Comparison of ENCODE assay signal across 9 cellular contexts in the genomic region with DNA sequence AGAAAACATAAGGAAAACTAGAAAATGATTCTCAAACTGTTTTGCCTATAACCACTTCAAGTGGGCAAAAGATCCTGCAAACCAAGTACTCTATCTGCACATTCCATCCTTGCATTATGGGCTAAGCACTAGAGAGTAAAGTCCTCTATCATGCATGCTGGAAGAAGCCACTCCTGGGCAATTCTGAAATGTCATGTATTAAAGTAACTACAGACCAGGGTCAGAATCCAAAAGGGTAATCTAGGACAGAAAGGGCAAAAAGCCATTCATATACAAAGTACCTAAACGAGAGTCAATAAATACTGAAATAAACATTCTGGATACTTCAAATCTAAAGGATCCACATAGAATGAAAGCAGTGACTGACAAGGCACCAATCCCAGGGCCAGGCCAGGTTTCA. TPM values are rescaled to one million over a fixed set of nuclear protein-coding genes. Genes with fewer than 3 reads are reported as not detected.
A peak's percentile ranks its signal among the peaks of the same experiment; 100 is the strongest.
DNase-seq lines count a peak whose midpoint lies in the region; ATAC-seq and TF ChIP-seq lines count a peak whose summit lies in the region.
"Had no signal": no experiment of that assay in that cellular context is flagged by ENCODE, and none has a peak within 500 bp of the region (broad histone marks: within the 10 kb centered on the region; RNA-seq: fewer than 3 reads in every experiment).

No MANE protein-coding gene starts in this region.

- peaks cover 21% of the 10 kb centered on the region for H3K9me3 Mint-ChIP-seq in mesothelial cell of epicardium

- H3K27ac Mint-ChIP-seq in mesothelial cell of epicardium: peak overlapping the region; percentile 90

- no peaks in the 10 kb centered on the region for H3K27me3 Mint-ChIP-seq in mesothelial cell of epicardium (ENCODE audit: low read depth)

- peaks cover 18% of the 10 kb centered on the region for H3K4me1 Mint-ChIP-seq in mesothelial cell of epicardium

- H3K27ac ChIP-seq in left ventricle myocardium inferior (replicated peaks): peak overlapping the region; percentile 88
- H3K27ac ChIP-seq in aorta (ENCODE audit: low read depth in 1 of 2, low read length in 2 of 2): no peak overlapping the region

- H3K4me1 ChIP-seq in left ventricle myocardium inferior (peaks cover 7% of the 10 kb centered on the region), aorta (ENCODE audit: control insufficient read depth in 1 of 2, insufficient read depth in 2 of 2, low read length in 2 of 2) (no peaks in the 10 kb centered on the region)

- peaks cover under 1% of the 10 kb centered on the region for H3K36me3 ChIP-seq in left ventricle myocardium inferior
- H3K36me3 ChIP-seq in aorta (ENCODE audit: control insufficient read depth in 1 of 2, insufficient read depth in 2 of 2, low read length in 1 of 2): no peaks in the 10 kb centered on the region

- H3K27me3 ChIP-seq in left ventricle myocardium inferior (ENCODE audit: low read depth): no peaks in the 10 kb centered on the region
- no peaks in the 10 kb centered on the region for H3K27me3 ChIP-seq in aorta (ENCODE audit: control insufficient read depth in 1 of 2, insufficient read depth in 2 of 2, low read length in 1 of 2)

- H3K4me3 Mint-ChIP-seq in mesothelial cell of epicardium: peak overlapping the region; percentile 83

- ATAC-seq in left ventricle myocardium superior (no peak), aorta (ENCODE audit: low FRiP score) (no peak)

- DNase-seq in left ventricle myocardium inferior (no peak), left ventricle myocardium superior (no peak), cardiac fibroblast (ENCODE audit: low read depth in 2 of 2) (no peak), mesothelial cell of epicardium (ENCODE audit: low spot score in 2 of 2, unreplicated experiment in 2 of 2) (no peak), aorta (no peak), NCI-H2107 treated with DMSO at 0.1 percent for 48 hours (lab: John Stamatoyannopoulos, UW; ENCODE audit: unreplicated experiment) (no peak), epidermal melanocyte (ENCODE audit: insufficient read length, low spot score) (no peak), CD1c-positive myeloid dendritic cell (ENCODE audit: extremely low spot score) (no peak)

- H3K4me3 ChIP-seq in left ventricle myocardium inferior: peak overlapping the region; percentile 74
- peak overlapping the region; percentile 65 to 69 for H3K4me3 ChIP-seq in cardiac fibroblast (replicated peaks in 1 of 2; ENCODE audit: low read depth in 2 of 2, low read length in 2 of 2)
- peak overlapping the region; percentile 41 to 94 for H3K4me3 ChIP-seq in aorta (ENCODE audit: low read length in 2 of 2)

- intact Hi-C loops in left ventricle myocardium inferior (cut with micrococcal nuclease): no loop called here
- intact Hi-C loops in left ventricle myocardium superior (cut with micrococcal nuclease): no loop called here
- intact Hi-C loops in aorta (cut with DNase I): no loop called here

- peaks cover 7% of the 10 kb centered on the region for H3K36me3 Mint-ChIP-seq in mesothelial cell of epicardium

- TF ChIP-seq CTCF in left ventricle myocardium inferior (IDR thresholded peaks at IDR 0.05; ENCODE audit: borderline replicate concordance): no peak
- no peak for TF ChIP-seq CTCF in cardiac fibroblast (IDR thresholded peaks at IDR 0.05; ENCODE audit: low read depth, low read length)
- no peak for TF ChIP-seq CTCF in mesothelial cell of epicardium (IDR thresholded peaks at IDR 0.05; ENCODE audit: unreplicated experiment)

- H3K9me3 ChIP-seq in left ventricle myocardium inferior (replicated peaks) (no peaks in the 10 kb centered on the region), aorta (ENCODE audit: control insufficient read depth, low read length) (no peaks in the 10 kb centered on the region)

- 5 to 54% methylated on average over 1 of the region's 1 CpG for WGBS in aorta, 2 donors

RNA-seq across cellular contexts. Expression of a gene that starts 1.1 kb away (rescaled TPM):
- total RNA-seq in left ventricle myocardium inferior: 42.7 TPM
- 45.4 TPM for total RNA-seq in left ventricle myocardium superior
- 58.5 to 63.9 TPM (median 62.5 TPM) in 3 replicates for total RNA-seq in mesothelial cell of epicardium
- 10 to 100 TPM; 50.2 to 60.4 TPM for total RNA-seq in aorta
- polyA plus RNA-seq in aorta: 10 to 100 TPM; 31.8 to 66.0 TPM

RNA-seq across cellular contexts. Expression of a gene that starts 28.6 kb away (rescaled TPM):
- 39.5 TPM for total RNA-seq in left ventricle myocardium inferior
- total RNA-seq in left ventricle myocardium superior: 56.3 TPM
- 25.3 to 30.9 TPM (median 25.4 TPM) in 3 replicates for total RNA-seq in mesothelial cell of epicardium
- total RNA-seq in aorta: 10 to 100 TPM; 24.2 to 31.5 TPM
- polyA plus RNA-seq in aorta: 10 to 100 TPM; 18.1 to 29.8 TPM

RNA-seq across cellular contexts. Expression of a gene that starts 39.5 kb away (rescaled TPM):
- total RNA-seq in left ventricle myocardium inferior (not detected), left ventricle myocardium superior (not detected), mesothelial cell of epicardium (not detected in 3 replicates), aorta (not detected)
- polyA plus RNA-seq in aorta: under 1 TPM in 1 of 2 donors, not detected in 1; 0.26 TPM
- total RNA-seq: subcutaneous adipose tissue had no signal

RNA-seq across cellular contexts. Expression of a gene that starts 44.3 kb away (rescaled TPM):
- 0.99 TPM for total RNA-seq in left ventricle myocardium inferior
- total RNA-seq in left ventricle myocardium superior: 3.0 TPM
- 0.25 TPM in 1 of 3 replicates, not detected in the others for total RNA-seq in mesothelial cell of epicardium
- total RNA-seq in aorta: 1 to 10 TPM; 4.4 to 7.1 TPM
- 1 to 10 TPM; 1.4 to 7.6 TPM for polyA plus RNA-seq in aorta

RNA-seq across cellular contexts. Expression of a gene that starts 51.3 kb away (rescaled TPM):
- total RNA-seq in left ventricle myocardium inferior (23.2 TPM), left ventricle myocardium superior (18.3 TPM), mesothelial cell of epicardium (80.8 to 91.6 TPM (median 86.7 TPM) in 3 replicates), aorta (10 to 100 TPM; 51.5 to 68.4 TPM)
- polyA plus RNA-seq in aorta: 10 to 100 TPM in 1 of 2 donors, 1 to 10 TPM in 1; 5.0 to 14.6 TPM
